Comparison of ENCODE assay signal across 8 cellular contexts in genomic region chr14:103121846-103122577, GRCh38. TPM values are rescaled to one million over a fixed set of nuclear protein-coding genes. Genes with fewer than 3 reads are reported as not detected.
DNase-seq lines count a peak whose midpoint lies in the region; ATAC-seq and TF ChIP-seq lines count a peak whose summit lies in the region.

No MANE protein-coding gene starts in this region.

- TF ChIP-seq CTCF in RWPE1 (conservative IDR thresholded peaks at IDR 0.05; ENCODE audit: low read depth) (no peak), omental fat pad (IDR thresholded peaks at IDR 0.05) (no peak)

- CTCF ChIA-PET in RWPE1 (lab: Yijun Ruan, JAX): interaction anchor here (1.2 kb wide), 1 partner anchor 16 kb away, joined by 4 read pairs; no protein-coding TSS in a partner anchor

- peak; percentile 83 for DNase-seq in CD1c-positive myeloid dendritic cell (ENCODE audit: extremely low spot score)
- DNase-seq in M059J (ENCODE audit: low read depth): peak; percentile 88
- peak; percentile 57 for DNase-seq in RWPE1 (ENCODE audit: low spot score)
- peak; percentile 29 for DNase-seq in fibroblast of peridontal ligament (ENCODE audit: extremely low read depth)
- DNase-seq in omental fat pad (ENCODE audit: low spot score): peak; percentile 92
- DNase-seq in midbrain (lab: John Stamatoyannopoulos, UW): no peak

- POLR2A ChIA-PET in RWPE1 (lab: Yijun Ruan, JAX; ENCODE audit: low non-redundant PET): no interaction called here

- peak overlapping the region; percentile 89 for H3K27ac ChIP-seq in RWPE1

- ATAC-seq in omental fat pad (ENCODE audit: low FRiP score) (peak; percentile 38), GM19324 (IDR thresholded peaks at IDR 0.05; ENCODE audit: low FRiP score, unreplicated experiment) (no peak), HG03442 (IDR thresholded peaks at IDR 0.05; ENCODE audit: unreplicated experiment) (no peak)

RNA-seq across cellular contexts. Expression of gene TNFAIP2, which starts 1.2 kb away (rescaled TPM):
- 89.3 and 135 TPM in 2 replicates for total RNA-seq in M059J (2014; rRNA removed; shearing (Covaris generic))
- 100 to 1,000 TPM in 3 of 4 donors, 10 to 100 TPM in 1; 56.0 to 215 (median 144) TPM for total RNA-seq in omental fat pad

RNA-seq across cellular contexts. Expression of gene EXOC3L4, which starts 27.5 kb away (rescaled TPM):
- not detected in 2 replicates for total RNA-seq in M059J (2014; rRNA removed; shearing (Covaris generic))
- total RNA-seq in omental fat pad: 1 to 10 TPM in 2 of 4 donors, under 1 TPM in 1, not detected in 1; 0.93 to 5.2 (median 1.3) TPM

RNA-seq across cellular contexts. Expression of gene LBHD2, which starts 38.0 kb away (rescaled TPM):
- total RNA-seq in M059J (2014; rRNA removed; shearing (Covaris generic)): not detected in 2 replicates
- 1 to 10 TPM in 1 of 4 donors, not detected in 3; 6.3 TPM for total RNA-seq in omental fat pad
